8 cellular contexts compared by ENCODE assay signal in the genomic region with DNA sequence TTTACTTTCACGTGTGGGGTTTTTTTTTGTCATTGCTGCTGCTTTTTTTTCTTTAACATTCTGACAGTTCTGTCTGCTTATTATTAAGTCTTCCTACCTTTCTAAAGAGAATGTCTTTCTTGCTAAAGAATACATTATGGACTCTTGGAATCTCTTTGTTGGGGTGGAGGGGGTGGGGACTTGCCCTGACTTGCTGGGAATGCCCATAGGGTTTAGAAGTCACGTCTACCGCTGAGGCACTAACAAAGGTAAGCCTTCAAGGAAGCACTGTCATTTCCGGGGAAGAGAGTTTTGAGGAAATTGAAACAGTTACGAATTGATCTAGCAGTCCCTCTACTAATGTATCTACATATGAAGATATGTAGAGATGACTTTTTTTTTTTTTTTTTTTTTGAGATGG. TPM values are rescaled to one million over a fixed set of nuclear protein-coding genes. Genes with fewer than 3 reads are reported as not detected.
DNase-seq lines count a peak whose midpoint lies in the region; ATAC-seq and TF ChIP-seq lines count a peak whose summit lies in the region.

No MANE protein-coding gene starts in this region.

- no peak for TF ChIP-seq CTCF in prostate gland (IDR thresholded peaks at IDR 0.05)

- intact Hi-C loops in prostate gland (cut with DNase I) = no loop called here
- intact Hi-C loops in sciatic nerve (cut with DNase I) = no loop called here

- DNase-seq in COLO829 (ENCODE audit: low spot score) (peak; percentile 30), RPMI7951 (ENCODE audit: low read depth) (peak; percentile 49), prostate gland (ENCODE audit: low spot score) (no peak), hepatic stellate cell (ENCODE audit: low spot score) (no peak), sciatic nerve (ENCODE audit: low spot score) (no peak), caudate nucleus (lab: John Stamatoyannopoulos, UW) (no peak), NCI-H128 (lab: John Stamatoyannopoulos, UW; ENCODE audit: unreplicated experiment) (no peak)

- peak overlapping the region; percentile 12 for H3K9ac ChIP-seq in endocrine pancreas (ENCODE audit: control insufficient read depth, insufficient read depth, low read length)

- peak overlapping the region; percentile 4 for H3K4me3 ChIP-seq in endocrine pancreas (ENCODE audit: control insufficient read depth, insufficient read depth, low read length)
- no peak overlapping the region for H3K4me3 ChIP-seq in prostate gland

- H3K27me3 ChIP-seq in endocrine pancreas (ENCODE audit: control insufficient read depth, insufficient read depth, low read length) = no peaks in the 10 kb centered on the region
- no peaks in the 10 kb centered on the region for H3K27me3 ChIP-seq in prostate gland (replicated peaks; ENCODE audit: insufficient read depth)

- ATAC-seq in sciatic nerve = no peak

- no peak for TF ChIP-seq POLR2A in prostate gland (IDR thresholded peaks at IDR 0.05)

- no peaks in the 10 kb centered on the region for H3K9me3 ChIP-seq in endocrine pancreas (ENCODE audit: control insufficient read depth, low read length)
- no peaks in the 10 kb centered on the region for H3K9me3 ChIP-seq in prostate gland

- peaks cover 11% of the 10 kb centered on the region for H3K4me1 ChIP-seq in endocrine pancreas (ENCODE audit: control insufficient read depth, insufficient read depth, low read length)
- peaks cover 17% of the 10 kb centered on the region for H3K4me1 ChIP-seq in prostate gland (replicated peaks)

- WGBS in prostate gland = 21% methylated on average over 5 of the region's 5 CpGs

- H3K27ac ChIP-seq in prostate gland (peak overlapping the region; percentile 2 to 17), caudate nucleus (ENCODE audit: low read depth, low read length) (no peak overlapping the region)

- H3K36me3 ChIP-seq in endocrine pancreas (ENCODE audit: control insufficient read depth, insufficient read depth, low read length) = peaks cover 3% of the 10 kb centered on the region
- peaks cover 0 to 8% of the 10 kb centered on the region in 2 donors for H3K36me3 ChIP-seq in prostate gland

RNA-seq across cellular contexts. Expression of gene CD99, which starts 19.4 kb away (rescaled TPM):
- total RNA-seq in RPMI7951 (2014; rRNA removed; shearing (Covaris generic)) = 444 and 519 TPM in 2 replicates
- 1,000 to 10,000 TPM in 1 of 2 donors, 100 to 1,000 TPM in 1; 384 to 1,041 TPM for total RNA-seq in prostate gland
- 317 TPM for total RNA-seq in sciatic nerve

RNA-seq across cellular contexts. Expression of gene XG, which starts 41.3 kb away (rescaled TPM):
- total RNA-seq in RPMI7951 (2014; rRNA removed; shearing (Covaris generic)) = not detected in 2 replicates
- total RNA-seq in prostate gland (1 to 10 TPM; 2.5 to 6.9 TPM), sciatic nerve (4.0 TPM)

Comparison
In these comparisons a context has a peak if more than half of its experiments do, and no peak if none do; other contexts are left out.
1. DNase-seq: peak in COLO829 (single experiment) and RPMI7951 (single experiment); none in prostate gland (single experiment), hepatic stellate cell (single experiment), sciatic nerve (single experiment), caudate nucleus (0 of 61) and NCI-H128 (single experiment).